In genomic region chr2:89837962-89838625, GRCh38 we compare ENCODE assay signal across 15 cellular contexts.
DNase-seq lines count a peak whose midpoint lies in the region; ATAC-seq and TF ChIP-seq lines count a peak whose summit lies in the region.
"Had no signal": no experiment of that assay in that cellular context is flagged by ENCODE, and none has a peak within 500 bp of the region (broad histone marks: within the 10 kb centered on the region; RNA-seq: fewer than 3 reads in every experiment).

No MANE protein-coding gene starts in this region.

- H3K4me1 Mint-ChIP-seq in activated naive CD4-positive, alpha-beta T cell treated with anti-CD3 and anti-CD28 coated beads, Interleukin-2, amount 50 U/mL, for 24 hours: no peaks in the 10 kb centered on the region
- no peaks in the 10 kb centered on the region for H3K4me1 Mint-ChIP-seq in activated naive CD4-positive, alpha-beta T cell treated with anti-CD3 and anti-CD28 coated beads, Interleukin-2, amount 10 ng/mL, durations not matched to agents 7 days and 5 days
- no peaks in the 10 kb centered on the region for H3K4me1 Mint-ChIP-seq in stimulated activated memory B cell treated with anti-CD40 and anti-IgM and Interleukin-4, amounts not matched to agents 10 μg/mL and 1 μg/mL and 100 μg/mL, for 72 hours

- no peak for DNase-seq in activated naive CD4-positive, alpha-beta T cell treated with anti-CD3 and anti-CD28 coated beads, Interleukin-2, amount 10 ng/mL, durations not matched to agents 7 days and 5 days
- DNase-seq in astrocyte of the spinal cord (ENCODE audit: low read depth, low spot score): peak; percentile 32
- peak; percentile 36 for DNase-seq in iris pigment epithelial cell (ENCODE audit: low read depth)
- DNase-seq in cerebellum (ENCODE audit: low spot score): no peak
- DNase-seq in epidermal melanocyte (ENCODE audit: insufficient read length, low spot score): no peak
- DNase-seq: activated CD4-positive, alpha-beta T cell treated with anti-CD3 and anti-CD28 coated beads, Interleukin-2, amount 50 U/mL, for 48 hours; CD4-positive, alpha-beta memory T cell; IMR-90; NCI-H1105; NCI-H446; stimulated activated CD8-positive, alpha-beta memory T cell treated with anti-CD3 and anti-CD28 coated beads, Interleukin-4, amount 100 ng/mL, for 48 hours had no signal

- in situ Hi-C loops in astrocyte of the spinal cord (cut with HindIII; ENCODE audit: low sequenced_read_pairs): no loop called here

- peak overlapping the region; percentile 0 for H3K27ac Mint-ChIP-seq in activated naive CD4-positive, alpha-beta T cell treated with anti-CD3 and anti-CD28 coated beads, Interleukin-2, amount 50 U/mL, for 24 hours
- H3K27ac Mint-ChIP-seq in activated naive CD4-positive, alpha-beta T cell treated with anti-CD3 and anti-CD28 coated beads, Interleukin-2, amount 10 ng/mL, durations not matched to agents 7 days and 5 days: no peak overlapping the region
- no peak overlapping the region for H3K27ac Mint-ChIP-seq in stimulated activated memory B cell treated with anti-CD40 and anti-IgM and Interleukin-4, amounts not matched to agents 10 μg/mL and 1 μg/mL and 100 μg/mL, for 72 hours

- CTCF ChIA-PET in activated naive CD4-positive, alpha-beta T cell treated with anti-CD3 and anti-CD28 coated beads, Interleukin-2, amount 10 ng/mL, durations not matched to agents 7 days and 5 days (lab: Charles Lee): no interaction called here

- no peak for TF ChIP-seq CTCF in astrocyte of the spinal cord (IDR thresholded peaks at IDR 0.05; ENCODE audit: low read depth, low read length)

- peaks cover 22% of the 10 kb centered on the region for H3K9me3 Mint-ChIP-seq in activated naive CD4-positive, alpha-beta T cell treated with anti-CD3 and anti-CD28 coated beads, Interleukin-2, amount 50 U/mL, for 24 hours
- peaks cover 34% of the 10 kb centered on the region for H3K9me3 Mint-ChIP-seq in activated naive CD4-positive, alpha-beta T cell treated with anti-CD3 and anti-CD28 coated beads, Interleukin-2, amount 10 ng/mL, durations not matched to agents 7 days and 5 days
- peaks cover 20% of the 10 kb centered on the region for H3K9me3 Mint-ChIP-seq in stimulated activated memory B cell treated with anti-CD40 and anti-IgM and Interleukin-4, amounts not matched to agents 10 μg/mL and 1 μg/mL and 100 μg/mL, for 72 hours

- no peak overlapping the region for H3K4me3 ChIP-seq in astrocyte of the spinal cord (ENCODE audit: low read depth, low read length)
- H3K4me3 ChIP-seq: SJSA1 had no signal

- ATAC-seq in stimulated activated memory B cell treated with anti-CD40 and anti-IgM and Interleukin-4, amounts not matched to agents 10 μg/mL and 1 μg/mL and 100 μg/mL, for 72 hours: peak; percentile 52
- ATAC-seq in GM18520 (IDR thresholded peaks at IDR 0.05; ENCODE audit: unreplicated experiment): no peak

- H3K27me3 Mint-ChIP-seq in activated naive CD4-positive, alpha-beta T cell treated with anti-CD3 and anti-CD28 coated beads, Interleukin-2, amount 50 U/mL, for 24 hours: no peaks in the 10 kb centered on the region
- H3K27me3 Mint-ChIP-seq in activated naive CD4-positive, alpha-beta T cell treated with anti-CD3 and anti-CD28 coated beads, Interleukin-2, amount 10 ng/mL, durations not matched to agents 7 days and 5 days: no peaks in the 10 kb centered on the region
- H3K27me3 Mint-ChIP-seq in stimulated activated memory B cell treated with anti-CD40 and anti-IgM and Interleukin-4, amounts not matched to agents 10 μg/mL and 1 μg/mL and 100 μg/mL, for 72 hours: no peaks in the 10 kb centered on the region
- H3K27me3 Mint-ChIP-seq: CD4-positive, alpha-beta memory T cell had no signal

- H3K36me3 Mint-ChIP-seq in activated naive CD4-positive, alpha-beta T cell treated with anti-CD3 and anti-CD28 coated beads, Interleukin-2, amount 50 U/mL, for 24 hours: peaks cover 22% of the 10 kb centered on the region
- H3K36me3 Mint-ChIP-seq in activated naive CD4-positive, alpha-beta T cell treated with anti-CD3 and anti-CD28 coated beads, Interleukin-2, amount 10 ng/mL, durations not matched to agents 7 days and 5 days: peaks cover 23% of the 10 kb centered on the region
- H3K36me3 Mint-ChIP-seq in stimulated activated memory B cell treated with anti-CD40 and anti-IgM and Interleukin-4, amounts not matched to agents 10 μg/mL and 1 μg/mL and 100 μg/mL, for 72 hours: peaks cover 15% of the 10 kb centered on the region

- no peak overlapping the region for H3K4me3 Mint-ChIP-seq in activated naive CD4-positive, alpha-beta T cell treated with anti-CD3 and anti-CD28 coated beads, Interleukin-2, amount 50 U/mL, for 24 hours
- no peak overlapping the region for H3K4me3 Mint-ChIP-seq in activated naive CD4-positive, alpha-beta T cell treated with anti-CD3 and anti-CD28 coated beads, Interleukin-2, amount 10 ng/mL, durations not matched to agents 7 days and 5 days
- H3K4me3 Mint-ChIP-seq in stimulated activated memory B cell treated with anti-CD40 and anti-IgM and Interleukin-4, amounts not matched to agents 10 μg/mL and 1 μg/mL and 100 μg/mL, for 72 hours: no peak overlapping the region
- H3K4me3 Mint-ChIP-seq: CD4-positive, alpha-beta memory T cell had no signal

Comparison
In these comparisons a context has a peak if more than half of its experiments do, and no peak if none do; other contexts are left out.
1. DNase-seq: peak in astrocyte of the spinal cord (single experiment) and iris pigment epithelial cell (single experiment); none in activated naive CD4-positive, alpha-beta T cell treated with anti-CD3 and anti-CD28 coated beads, Interleukin-2, amount 10 ng/mL, durations not matched to agents 7 days and 5 days (single experiment), cerebellum (single experiment) and epidermal melanocyte (single experiment).